8 cellular contexts compared by ENCODE assay signal in genomic region chr19:1651548-1652394, GRCh38. TPM values are rescaled to one million over a fixed set of nuclear protein-coding genes. Genes with fewer than 3 reads are reported as not detected.
DNase-seq lines count a peak whose midpoint lies in the region; ATAC-seq and TF ChIP-seq lines count a peak whose summit lies in the region.

No MANE protein-coding gene starts in this region.

- WGBS in ectodermal cell, 2 experiments, result 0% methylated on average over 118 of the region's 118 CpGs
- WGBS in mesodermal cell (ENCODE audit: insufficient coverage in 2 of 2), 2 experiments, result 0% methylated on average over 45 to 59 of the region's 118 CpGs

- H3K4me1 ChIP-seq in ectodermal cell (ENCODE audit: control insufficient read depth, insufficient read depth, low read length) (peaks cover 14% of the 10 kb centered on the region), mesodermal cell (ENCODE audit: control insufficient read depth, insufficient read depth, low read length, poor library complexity, severe bottlenecking) (peaks cover 10% of the 10 kb centered on the region), thoracic aorta (ENCODE audit: control insufficient read depth in 1 of 2, low read depth in 2 of 2) (peaks cover 11 to 19% of the 10 kb centered on the region in 2 donors)

- no peak for ATAC-seq in activated CD4-positive, alpha-beta T cell treated with anti-CD3 and anti-CD28 coated beads for 36 hours
- ATAC-seq in thoracic aorta (ENCODE audit: insufficient number of reproducible peaks, low FRiP score, low read depth) (no peak), omental fat pad (ENCODE audit: low FRiP score) (no peak), GM19467 (IDR thresholded peaks at IDR 0.05; ENCODE audit: unreplicated experiment) (no peak)

- intact Hi-C loops in activated CD4-positive, alpha-beta T cell treated with anti-CD3 and anti-CD28 coated beads for 36 hours (cut with DNase I, micrococcal nuclease), result loop anchor here (1.0 to 5.0 kb wide), 11 partner anchors 46 to 969 kb away; partner anchors contain the start of genes MBD3 (in 2 of the 2), ATP8B3 (in 1 of the 2), C19orf25 (in 1 of the 2) and DAZAP1 (in 1 of the 2)

- TF ChIP-seq CTCF in thoracic aorta (IDR thresholded peaks at IDR 0.05) (no peak), omental fat pad (IDR thresholded peaks at IDR 0.05) (no peak)

- H3K27ac Mint-ChIP-seq in activated CD4-positive, alpha-beta T cell treated with anti-CD3 and anti-CD28 coated beads for 36 hours, result peak overlapping the region; percentile 91

- H3K4me3 ChIP-seq in ectodermal cell (ENCODE audit: insufficient read depth, low read depth, low read length) (peak overlapping the region; percentile 59), mesodermal cell (ENCODE audit: extremely low read depth, insufficient read depth, low read length, poor library complexity, severe bottlenecking) (peak overlapping the region; percentile 93), thoracic aorta (peak overlapping the region; percentile 93)

- H3K27ac ChIP-seq in ectodermal cell (ENCODE audit: insufficient read depth, low read depth, low read length, poor library complexity, severe bottlenecking) (peak overlapping the region; percentile 92), mesodermal cell (ENCODE audit: low read depth, low read length, severe bottlenecking) (peak overlapping the region; percentile 71), thoracic aorta (no peak overlapping the region)

- DNase-seq in CD1c-positive myeloid dendritic cell (ENCODE audit: extremely low spot score) (peak; percentile 55), HK-2 (ENCODE audit: unreplicated experiment) (peak; percentile 30), thoracic aorta (ENCODE audit: low spot score) (no peak), omental fat pad (ENCODE audit: low spot score) (no peak)
- DNase-seq in activated CD4-positive, alpha-beta T cell treated with anti-CD3 and anti-CD28 coated beads for 36 hours, result peak; percentile 73

- no peaks in the 10 kb centered on the region for H3K9me3 ChIP-seq in ectodermal cell (ENCODE audit: control insufficient read depth, low read length)
- H3K9me3 ChIP-seq in mesodermal cell (ENCODE audit: control insufficient read depth, low read length), result no peaks in the 10 kb centered on the region
- H3K9me3 ChIP-seq in thoracic aorta, result no peaks in the 10 kb centered on the region

- CTCF ChIA-PET in activated CD4-positive, alpha-beta T cell treated with anti-CD3 and anti-CD28 coated beads for 36 hours (lab: Charles Lee), result interaction anchor here (0.6 to 1.2 kb wide), 5 partner anchors 10 to 186 kb away, joined by 3 to 6 read pairs (median 3); no protein-coding TSS in a partner anchor

- peak overlapping the region; percentile 88 for H3K4me3 Mint-ChIP-seq in activated CD4-positive, alpha-beta T cell treated with anti-CD3 and anti-CD28 coated beads for 36 hours

- H3K9me3 Mint-ChIP-seq in activated CD4-positive, alpha-beta T cell treated with anti-CD3 and anti-CD28 coated beads for 36 hours (ENCODE audit: low read depth), result no peaks in the 10 kb centered on the region

- H3K36me3 Mint-ChIP-seq in activated CD4-positive, alpha-beta T cell treated with anti-CD3 and anti-CD28 coated beads for 36 hours (ENCODE audit: low read depth), result peaks cover 14% of the 10 kb centered on the region

- H3K36me3 ChIP-seq in ectodermal cell (ENCODE audit: control insufficient read depth, insufficient read depth, low read length) (peaks cover 26% of the 10 kb centered on the region), mesodermal cell (ENCODE audit: control insufficient read depth, insufficient read depth, low read length) (peaks cover 35% of the 10 kb centered on the region), thoracic aorta (no peaks in the 10 kb centered on the region)

- no peaks in the 10 kb centered on the region for H3K27me3 Mint-ChIP-seq in activated CD4-positive, alpha-beta T cell treated with anti-CD3 and anti-CD28 coated beads for 36 hours

- H3K27me3 ChIP-seq in ectodermal cell (ENCODE audit: control insufficient read depth, insufficient read depth, low read length, poor library complexity, severe bottlenecking) (no peaks in the 10 kb centered on the region), thoracic aorta (replicated peaks; ENCODE audit: insufficient read depth) (no peaks in the 10 kb centered on the region)

- H3K4me1 Mint-ChIP-seq in activated CD4-positive, alpha-beta T cell treated with anti-CD3 and anti-CD28 coated beads for 36 hours, result peaks cover 32% of the 10 kb centered on the region

- POLR2A ChIA-PET in activated CD4-positive, alpha-beta T cell treated with anti-CD3 and anti-CD28 coated beads for 36 hours (lab: Charles Lee), result interaction anchor here (0.6 to 1.2 kb wide), 3 partner anchors 58 to 257 kb away, joined by 3 to 5 read pairs (median 4); partner anchors contain the start of gene MBD3

RNA-seq across cellular contexts. Expression of gene TCF3, which starts 0.6 kb away (rescaled TPM):
- 100 to 1,000 TPM; 115 to 133 TPM for total RNA-seq in activated CD4-positive, alpha-beta T cell treated with anti-CD3 and anti-CD28 coated beads for 36 hours
- 313 TPM for polyA plus RNA-seq in ectodermal cell (2013, experiment 1 of 4)
- polyA plus RNA-seq in ectodermal cell (2013, experiment 2 of 4), result 315 TPM
- polyA plus RNA-seq in ectodermal cell (2013, experiment 3 of 4), result 250 TPM
- polyA plus RNA-seq in ectodermal cell (2013, experiment 4 of 4), result 276 TPM
- 160 TPM for polyA plus RNA-seq in mesodermal cell (2013, experiment 1 of 2)
- 144 TPM for polyA plus RNA-seq in mesodermal cell (2013, experiment 2 of 2)
- total RNA-seq in thoracic aorta (10 to 100 TPM; 46.0 to 52.5 TPM), omental fat pad (10 to 100 TPM; 24.2 to 46.6 (median 40.4) TPM)

RNA-seq across cellular contexts. Expression of gene UQCR11, which starts 46.5 kb away (rescaled TPM):
- total RNA-seq in activated CD4-positive, alpha-beta T cell treated with anti-CD3 and anti-CD28 coated beads for 36 hours, result 100 to 1,000 TPM; 152 to 226 TPM
- polyA plus RNA-seq in ectodermal cell (2013, experiment 1 of 4), result 141 TPM
- 140 TPM for polyA plus RNA-seq in ectodermal cell (2013, experiment 2 of 4)
- polyA plus RNA-seq in ectodermal cell (2013, experiment 3 of 4), result 151 TPM
- polyA plus RNA-seq in ectodermal cell (2013, experiment 4 of 4), result 184 TPM
- 229 TPM for polyA plus RNA-seq in mesodermal cell (2013, experiment 1 of 2)
- polyA plus RNA-seq in mesodermal cell (2013, experiment 2 of 2), result 200 TPM
- 10 to 100 TPM; 32.7 to 51.9 TPM for total RNA-seq in thoracic aorta
- 10 to 100 TPM; 56.6 to 83.2 (median 64.6) TPM for total RNA-seq in omental fat pad

RNA-seq across cellular contexts. Expression of gene MBD3, which starts 59.1 kb away (rescaled TPM):
- 10 to 100 TPM; 68.9 to 87.5 TPM for total RNA-seq in activated CD4-positive, alpha-beta T cell treated with anti-CD3 and anti-CD28 coated beads for 36 hours
- polyA plus RNA-seq in ectodermal cell (2013, experiment 1 of 4), result 100 TPM
- 99.7 TPM for polyA plus RNA-seq in ectodermal cell (2013, experiment 2 of 4)
- 65.2 TPM for polyA plus RNA-seq in ectodermal cell (2013, experiment 3 of 4)
- 64.4 TPM for polyA plus RNA-seq in ectodermal cell (2013, experiment 4 of 4)
- polyA plus RNA-seq in mesodermal cell (2013, experiment 1 of 2), result 44.5 TPM
- polyA plus RNA-seq in mesodermal cell (2013, experiment 2 of 2), result 38.1 TPM
- total RNA-seq in thoracic aorta (100 to 1,000 TPM in 1 of 2 donors, 10 to 100 TPM in 1; 97.8 to 102 TPM), omental fat pad (100 to 1,000 TPM in 1 of 4 donors, 10 to 100 TPM in 3; 71.1 to 100 (median 78.3) TPM)

Comparison
In these comparisons a context has a peak if more than half of its experiments do, and no peak if none do; other contexts are left out.
1. DNase-seq: peak in CD1c-positive myeloid dendritic cell (single experiment), HK-2 (single experiment) and activated CD4-positive, alpha-beta T cell treated with anti-CD3 and anti-CD28 coated beads for 36 hours (single experiment); none in thoracic aorta (single experiment) and omental fat pad (single experiment).
2. H3K27ac ChIP-seq: peak in ectodermal cell (single experiment) and mesodermal cell (single experiment); none in thoracic aorta (0 of 2).
3. Peak in every context shown above with its lines, with median percentiles within 50 percentile points of each other: H3K4me3 ChIP-seq.